1 cellular context compared by ENCODE assay signal in genomic region chr1:2009297-2010053, GRCh38.
TF ChIP-seq lines count a peak whose summit lies in the region.

No MANE protein-coding gene starts in this region.

TF ChIP-seq in IMR-90, 13 proteins besides CTCF, POLR2A, EP300 and RAD21:
- TF ChIP-seq MAZ (IDR thresholded peaks at IDR 0.05; ENCODE audit: borderline replicate concordance, low read depth, low read length) = no peak
- TF ChIP-seq RCOR1 (IDR thresholded peaks at IDR 0.05; ENCODE audit: insufficient replicate concordance, low read length) = no peak
- no peak for TF ChIP-seq FOS (IDR thresholded peaks at IDR 0.05; ENCODE audit: low read depth, low read length)
- TF ChIP-seq CEBPB (IDR thresholded peaks at IDR 0.05; ENCODE audit: low read depth, low read length) = no peak
